Comparison of ENCODE assay signal across 9 cellular contexts in genomic region chr10:67612577-67613537, GRCh38.
A peak's percentile ranks its signal among the peaks of the same experiment; 100 is the strongest.
DNase-seq lines count a peak whose midpoint lies in the region; ATAC-seq, FAIRE-seq and TF ChIP-seq lines count a peak whose summit lies in the region.
"Had no signal": no experiment of that assay in that cellular context is flagged by ENCODE, and none has a peak within 500 bp of the region (broad histone marks: within the 10 kb centered on the region; RNA-seq: fewer than 3 reads in every experiment).

No MANE protein-coding gene starts in this region.

- TF ChIP-seq CTCF in AG10803 (conservative IDR thresholded peaks at IDR 0.05; ENCODE audit: low read length): no peak

- H3K27ac Mint-ChIP-seq in activated naive CD4-positive, alpha-beta T cell treated with anti-CD3 and anti-CD28 coated beads for 36 hours: peak overlapping the region; percentile 25

- H3K36me3 Mint-ChIP-seq in activated naive CD4-positive, alpha-beta T cell treated with anti-CD3 and anti-CD28 coated beads for 36 hours (ENCODE audit: low read depth): no peaks in the 10 kb centered on the region

- H3K4me3 Mint-ChIP-seq in activated naive CD4-positive, alpha-beta T cell treated with anti-CD3 and anti-CD28 coated beads for 36 hours: no peak overlapping the region

- CTCF ChIA-PET in activated naive CD4-positive, alpha-beta T cell treated with anti-CD3 and anti-CD28 coated beads for 36 hours (lab: Charles Lee): interaction anchor here (1.1 to 1.4 kb wide), 2 partner anchors 37 to 167 kb away, joined by 3 to 6 read pairs; no protein-coding TSS in a partner anchor

- peaks cover 24% of the 10 kb centered on the region for H3K4me1 Mint-ChIP-seq in activated naive CD4-positive, alpha-beta T cell treated with anti-CD3 and anti-CD28 coated beads for 36 hours (ENCODE audit: low read depth)

- DNase-seq in AG10803 (ENCODE audit: low read depth): peak; percentile 11
- DNase-seq in HTR-8/SVneo (ENCODE audit: insufficient read length, low spot score): peak; percentile 32
- peak; percentile 75 for DNase-seq in activated naive CD4-positive, alpha-beta T cell treated with anti-CD3 and anti-CD28 coated beads for 36 hours
- peak; percentile 3 to 45 (median 21) for DNase-seq in stimulated activated CD4-positive, alpha-beta T cell treated with anti-CD3 and anti-CD28 coated beads, TNF-alpha, amount 100 ng/mL, for 24 hours (ENCODE audit: low read depth in 3 of 3)
- no peak for DNase-seq in SW480 (ENCODE audit: low spot score)
- DNase-seq in NCI-H146 treated with DMSO at 0.1 percent for 48 hours (lab: John Stamatoyannopoulos, UW; ENCODE audit: unreplicated experiment): no peak
- DNase-seq in NCI-H1105 (lab: John Stamatoyannopoulos, UW): no peak

- H3K9me3 Mint-ChIP-seq in activated naive CD4-positive, alpha-beta T cell treated with anti-CD3 and anti-CD28 coated beads for 36 hours: no peaks in the 10 kb centered on the region

- FAIRE-seq in HTR-8/SVneo (lab: Jason Lieb, UNC): no peak

- intact Hi-C loops in activated naive CD4-positive, alpha-beta T cell treated with anti-CD3 and anti-CD28 coated beads for 36 hours (cut with micrococcal nuclease): loop anchor here (1.0 to 2.0 kb wide), 2 partner anchors 151 to 168 kb away; no protein-coding TSS in a partner anchor

- peak; percentile 93 for ATAC-seq in GM21381 (IDR thresholded peaks at IDR 0.05; ENCODE audit: unreplicated experiment)

- H3K4me3 ChIP-seq in AG10803 (ENCODE audit: low read length): no peak overlapping the region
- H3K4me3 ChIP-seq: cardiac muscle cell had no signal

- H3K27me3 Mint-ChIP-seq in activated naive CD4-positive, alpha-beta T cell treated with anti-CD3 and anti-CD28 coated beads for 36 hours (ENCODE audit: low read depth): no peaks in the 10 kb centered on the region

Comparison
In these comparisons a context has a peak if more than half of its experiments do, and no peak if none do; other contexts are left out.
1. DNase-seq: peak in AG10803 (single experiment), HTR-8/SVneo (single experiment), activated naive CD4-positive, alpha-beta T cell treated with anti-CD3 and anti-CD28 coated beads for 36 hours (single experiment) and stimulated activated CD4-positive, alpha-beta T cell treated with anti-CD3 and anti-CD28 coated beads, TNF-alpha, amount 100 ng/mL, for 24 hours (3 of 3); none in SW480 (single experiment), NCI-H146 treated with DMSO at 0.1 percent for 48 hours (single experiment) and NCI-H1105 (single experiment).